16 cellular contexts compared by ENCODE assay signal in the genomic region with DNA sequence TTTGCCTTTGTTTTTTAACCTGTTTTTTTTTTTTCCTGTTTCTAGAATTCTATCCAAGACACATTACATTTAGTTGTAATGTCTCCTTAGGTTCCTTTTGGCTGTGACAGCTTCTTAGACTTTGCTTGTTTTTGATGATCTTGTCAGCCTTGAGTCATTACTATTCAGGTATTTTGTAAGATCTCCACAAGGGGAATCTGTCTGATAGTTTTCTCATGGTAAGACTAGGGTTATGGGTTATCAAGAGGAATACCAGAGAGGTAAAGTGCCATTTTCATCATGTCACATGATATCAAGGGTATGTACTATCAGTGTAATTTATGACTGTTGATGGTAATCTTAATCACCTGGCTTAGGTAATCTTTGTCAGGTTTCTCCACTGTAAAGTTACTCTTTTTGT.
A peak's percentile ranks its signal among the peaks of the same experiment; 100 is the strongest.
DNase-seq lines count a peak whose midpoint lies in the region; ATAC-seq, FAIRE-seq and TF ChIP-seq lines count a peak whose summit lies in the region.
"Had no signal": no experiment of that assay in that cellular context is flagged by ENCODE, and none has a peak within 500 bp of the region (broad histone marks: within the 10 kb centered on the region; RNA-seq: fewer than 3 reads in every experiment).

No MANE protein-coding gene starts in this region.

- H3K9me3 ChIP-seq in CD4-positive, alpha-beta T cell (ENCODE audit: control insufficient read depth, low read length): no peaks in the 10 kb centered on the region
- H3K9me3 ChIP-seq in MG63: no peaks in the 10 kb centered on the region; the same call in 1 of the 2 replicates
- H3K9me3 ChIP-seq: thoracic aorta had no signal

- no peak for TF ChIP-seq CTCF in CD4-positive, alpha-beta T cell (IDR thresholded peaks at IDR 0.05)
- TF ChIP-seq CTCF in fibroblast of mammary gland (conservative IDR thresholded peaks at IDR 0.05; ENCODE audit: control insufficient read depth, insufficient read depth, low read depth, low read length): no peak

- CTCF ChIA-PET in CD4-positive, alpha-beta T cell (lab: Charles Lee): no interaction called here
- CTCF ChIA-PET in activated CD4-positive, alpha-beta memory T cell treated with anti-CD3 and anti-CD28 coated beads, Interleukin-2, amount 10 ng/mL, durations not matched to agents 7 days and 5 days (lab: Charles Lee): interaction anchor here (2.9 kb wide), 1 partner anchor 100 kb away, joined by 16 read pairs; a partner anchor contains a TSS

- no peaks in the 10 kb centered on the region for H3K27me3 Mint-ChIP-seq in CD4-positive, alpha-beta T cell
- no peaks in the 10 kb centered on the region for H3K27me3 Mint-ChIP-seq in activated CD4-positive, alpha-beta memory T cell treated with anti-CD3 and anti-CD28 coated beads, Interleukin-2, amount 10 ng/mL, durations not matched to agents 7 days and 5 days

- no peak for ATAC-seq in CD4-positive, alpha-beta T cell (ENCODE audit: poor library complexity)
- no peak for ATAC-seq in HG02870 (IDR thresholded peaks at IDR 0.05; ENCODE audit: unreplicated experiment)

- peak; percentile 64 for FAIRE-seq in GM12891 (lab: Jason Lieb, UNC)
- FAIRE-seq: H1 had no signal

- peaks cover 51% of the 10 kb centered on the region for H3K4me1 Mint-ChIP-seq in CD4-positive, alpha-beta T cell (ENCODE audit: low read depth)
- peaks cover 55% of the 10 kb centered on the region for H3K4me1 Mint-ChIP-seq in activated CD4-positive, alpha-beta memory T cell treated with anti-CD3 and anti-CD28 coated beads, Interleukin-2, amount 10 ng/mL, durations not matched to agents 7 days and 5 days

- no peaks in the 10 kb centered on the region for H3K36me3 Mint-ChIP-seq in CD4-positive, alpha-beta T cell (ENCODE audit: low read depth)
- H3K36me3 Mint-ChIP-seq in activated CD4-positive, alpha-beta memory T cell treated with anti-CD3 and anti-CD28 coated beads, Interleukin-2, amount 10 ng/mL, durations not matched to agents 7 days and 5 days (ENCODE audit: low read depth): peaks cover 23% of the 10 kb centered on the region

- peak overlapping the region; percentile 70 for H3K27ac Mint-ChIP-seq in CD4-positive, alpha-beta T cell
- H3K27ac Mint-ChIP-seq in activated CD4-positive, alpha-beta memory T cell treated with anti-CD3 and anti-CD28 coated beads, Interleukin-2, amount 10 ng/mL, durations not matched to agents 7 days and 5 days: peak overlapping the region; percentile 80

- no peaks in the 10 kb centered on the region for H3K36me3 ChIP-seq in MG63
- H3K36me3 ChIP-seq: cardiac muscle cell, thoracic aorta had no signal

- no peaks in the 10 kb centered on the region for H3K27me3 ChIP-seq in CD4-positive, alpha-beta T cell (ENCODE audit: control insufficient read depth, insufficient read depth, low read length)
- no peaks in the 10 kb centered on the region for H3K27me3 ChIP-seq in MG63
- H3K27me3 ChIP-seq: cardiac muscle cell had no signal

- peak overlapping the region; percentile 39 for H3K4me3 Mint-ChIP-seq in CD4-positive, alpha-beta T cell
- no peak overlapping the region for H3K4me3 Mint-ChIP-seq in activated CD4-positive, alpha-beta memory T cell treated with anti-CD3 and anti-CD28 coated beads, Interleukin-2, amount 10 ng/mL, durations not matched to agents 7 days and 5 days

- H3K4me3 ChIP-seq in fibroblast of mammary gland (ENCODE audit: control insufficient read depth, low read depth, low read length): no peak overlapping the region
- H3K4me3 ChIP-seq in MG63: no peak overlapping the region
- H3K4me3 ChIP-seq: cardiac muscle cell, thoracic aorta had no signal

- H3K9me3 Mint-ChIP-seq in CD4-positive, alpha-beta T cell: peaks cover 3% of the 10 kb centered on the region
- peaks cover 10% of the 10 kb centered on the region for H3K9me3 Mint-ChIP-seq in activated CD4-positive, alpha-beta memory T cell treated with anti-CD3 and anti-CD28 coated beads, Interleukin-2, amount 10 ng/mL, durations not matched to agents 7 days and 5 days

- intact Hi-C loops in CD4-positive, alpha-beta T cell (cut with DNase I, micrococcal nuclease): loop anchor here in 1 of 2 experiments (2.0 kb wide), 1 partner anchor 101 kb away; no protein-coding TSS in a partner anchor

- POLR2A ChIA-PET in CD4-positive, alpha-beta T cell (lab: Charles Lee): interaction anchor here (0.9 to 3.0 kb wide), 2 partner anchors 48 to 107 kb away, joined by 3 to 21 read pairs; no protein-coding TSS in a partner anchor
- POLR2A ChIA-PET in activated CD4-positive, alpha-beta memory T cell treated with anti-CD3 and anti-CD28 coated beads, Interleukin-2, amount 10 ng/mL, durations not matched to agents 7 days and 5 days (lab: Charles Lee): interaction anchor here (2.2 to 10.8 kb wide), 3 partner anchors 48 to 268 kb away, joined by 9 to 233 read pairs (median 100); a partner anchor contains a TSS

- H3K27ac ChIP-seq in CD4-positive, alpha-beta T cell (ENCODE audit: low read depth, low read length): no peak overlapping the region
- H3K27ac ChIP-seq: cardiac muscle cell, thoracic aorta had no signal

- no peak for TF ChIP-seq POLR2A in GM12891 (IDR thresholded peaks at IDR 0.05; ENCODE audit: low read depth, low read length)

- DNase-seq in CD4-positive, alpha-beta T cell: no peak
- DNase-seq in GM12891 (ENCODE audit: insufficient read length, low spot score): no peak
- no peak for DNase-seq in activated CD4-positive, alpha-beta memory T cell treated with anti-CD3 and anti-CD28 coated beads, Interleukin-2, amount 10 ng/mL, durations not matched to agents 7 days and 5 days
- peak; percentile 11 for DNase-seq in fibroblast of mammary gland (ENCODE audit: low read depth)
- DNase-seq in MG63: no peak
- no peak for DNase-seq in stimulated activated CD4-positive, alpha-beta T cell treated with anti-CD3 and anti-CD28 coated beads, Interleukin-1b, Interleukin-23, amount 100 ng/mL, for 48 hours
- DNase-seq: activated CD4-positive, alpha-beta T cell treated with anti-CD3 and anti-CD28 coated beads, Interleukin-2, amount 50 U/mL, for 48 hours; GF-D8; NCI-H1930; NCI-H524 treated with DMSO at 0.1 percent for 48 hours; OCI-M1; stimulated activated CD4-positive, alpha-beta T cell treated with anti-CD3 and anti-CD28 coated beads, Interleukin-4, amount 100 ng/mL, for 1 hour had no signal

TF ChIP-seq in GM12891, 5 proteins besides CTCF, POLR2A, EP300 and RAD21:
- TF ChIP-seq POLR2AphosphoS5 (IDR thresholded peaks at IDR 0.05; ENCODE audit: low read depth, low read length): no peak
- TF ChIP-seq TAF1 (IDR thresholded peaks at IDR 0.05; ENCODE audit: low read depth, low read length): no peak
- TF ChIP-seq SPI1 (IDR thresholded peaks at IDR 0.05; ENCODE audit: low read depth, low read length): no peak
- TF ChIP-seq POU2F2 (IDR thresholded peaks at IDR 0.05; ENCODE audit: low read depth, low read length): no peak
- no peak for TF ChIP-seq PAX5 (IDR thresholded peaks at IDR 0.05; ENCODE audit: insufficient read depth, low read length, severe bottlenecking)
